Comparison of ENCODE assay signal across 11 cellular contexts in genomic region chr14:100165376-100165775, GRCh38. TPM values are rescaled to one million over a fixed set of nuclear protein-coding genes. Genes with fewer than 3 reads are reported as not detected.
DNase-seq lines count a peak whose midpoint lies in the region; ATAC-seq and TF ChIP-seq lines count a peak whose summit lies in the region.
"Had no signal": no experiment of that assay in that cellular context is flagged by ENCODE, and none has a peak within 500 bp of the region (broad histone marks: within the 10 kb centered on the region; RNA-seq: fewer than 3 reads in every experiment).

No MANE protein-coding gene starts in this region.

- H3K4me3 Mint-ChIP-seq in endothelial cell (ENCODE audit: unreplicated experiment), result peak overlapping the region; percentile 38
- peak overlapping the region in 7 of 8 donors; percentile 19 to 64 (median 61) for H3K4me3 Mint-ChIP-seq in naive B cell

- H3K4me1 Mint-ChIP-seq in endothelial cell (ENCODE audit: unreplicated experiment) (peaks cover 4% of the 10 kb centered on the region), naive B cell (peaks cover 14 to 21% (median 16%) of the 10 kb centered on the region in 3 donors)

- POLR2A ChIA-PET in RWPE1 (lab: Yijun Ruan, JAX; ENCODE audit: low non-redundant PET), result no interaction called here

- H3K36me3 ChIP-seq in MG63, result no peaks in the 10 kb centered on the region

- no peaks in the 10 kb centered on the region for H3K9me3 ChIP-seq in MG63

- H3K27ac Mint-ChIP-seq in endothelial cell (ENCODE audit: unreplicated experiment), result peak overlapping the region; percentile 30
- H3K27ac Mint-ChIP-seq in naive B cell, result peak overlapping the region; percentile 4 to 78 (median 50)

- no peak overlapping the region for H3K27ac ChIP-seq in RWPE1
- H3K27ac ChIP-seq: GM23248 had no signal

- peak; percentile 30 for ATAC-seq in Right ventricle myocardium inferior
- peak; percentile 22 to 27 for ATAC-seq in naive B cell (ENCODE audit: low read depth in 2 of 2)

- DNase-seq in Right ventricle myocardium inferior (ENCODE audit: missing footprints) (peak; percentile 61), cardiac septum (ENCODE audit: low spot score) (no peak), endothelial cell (ENCODE audit: low spot score) (no peak), naive B cell (no peak), MG63 (no peak), germinal center (ENCODE audit: low spot score) (no peak), NCI-H2227 (lab: John Stamatoyannopoulos, UW; ENCODE audit: unreplicated experiment) (no peak), RWPE1 (ENCODE audit: low spot score) (no peak)
- DNase-seq: activated CD4-positive, CD25-positive, alpha-beta regulatory T cell; GM23248 had no signal

- peaks cover 5% of the 10 kb centered on the region for H3K36me3 Mint-ChIP-seq in endothelial cell (ENCODE audit: low read depth, unreplicated experiment)
- H3K36me3 Mint-ChIP-seq in naive B cell, result no peaks in the 10 kb centered on the region

- peaks cover 7% of the 10 kb centered on the region for H3K27me3 Mint-ChIP-seq in endothelial cell (ENCODE audit: unreplicated experiment)
- no peaks in the 10 kb centered on the region for H3K27me3 Mint-ChIP-seq in naive B cell

- CTCF ChIA-PET in RWPE1 (lab: Yijun Ruan, JAX), result interaction anchor here (0.5 to 1.1 kb wide), 2 partner anchors 26 to 28 kb away, joined by 3 read pairs; no protein-coding TSS in a partner anchor

- no peak overlapping the region for H3K4me3 ChIP-seq in MG63
- H3K4me3 ChIP-seq: GM23248, smooth muscle cell had no signal

- intact Hi-C loops in Right ventricle myocardium inferior (cut with DNase I) (no loop called here), cardiac septum (cut with DNase I) (no loop called here)

- no peaks in the 10 kb centered on the region for H3K27me3 ChIP-seq in MG63

- TF ChIP-seq CTCF in endothelial cell (IDR thresholded peaks at IDR 0.05; ENCODE audit: unreplicated experiment) (no peak), RWPE1 (conservative IDR thresholded peaks at IDR 0.05; ENCODE audit: low read depth) (no peak)

- H3K9me3 Mint-ChIP-seq in endothelial cell (ENCODE audit: unreplicated experiment) (no peaks in the 10 kb centered on the region), naive B cell (no peaks in the 10 kb centered on the region)

RNA-seq across cellular contexts. Expression of gene DEGS2, which starts 5.9 kb away (rescaled TPM):
- not detected for total RNA-seq in Right ventricle myocardium inferior
- not detected for total RNA-seq in cardiac septum
- total RNA-seq in endothelial cell (ENCODE audit: unreplicated experiment), result not detected
- polyA plus RNA-seq in naive B cell (ENCODE audit: low read depth in 6 of 6), result 1 to 10 TPM in 3 of 6 donors, under 1 TPM in 3; 0.29 to 3.6 (median 0.96) TPM
- not detected in 2 replicates for total RNA-seq in MG63 (2014; rRNA removed; shearing (Covaris generic); ENCODE audit: low replicate concordance)
- polyA plus RNA-seq: GM23248 had no signal
